Comparison of ENCODE assay signal across 1 cellular context in genomic region chr5:62306494-62307363, GRCh38.
A peak's percentile ranks its signal among the peaks of the same experiment; 100 is the strongest.
TF ChIP-seq lines count a peak whose summit lies in the region.

No MANE protein-coding gene starts in this region.

TF ChIP-seq in HepG2, 621 proteins besides CTCF, POLR2A, EP300 and RAD21 (continued from another document and continues in another):
- TF ChIP-seq, protein P1, sequence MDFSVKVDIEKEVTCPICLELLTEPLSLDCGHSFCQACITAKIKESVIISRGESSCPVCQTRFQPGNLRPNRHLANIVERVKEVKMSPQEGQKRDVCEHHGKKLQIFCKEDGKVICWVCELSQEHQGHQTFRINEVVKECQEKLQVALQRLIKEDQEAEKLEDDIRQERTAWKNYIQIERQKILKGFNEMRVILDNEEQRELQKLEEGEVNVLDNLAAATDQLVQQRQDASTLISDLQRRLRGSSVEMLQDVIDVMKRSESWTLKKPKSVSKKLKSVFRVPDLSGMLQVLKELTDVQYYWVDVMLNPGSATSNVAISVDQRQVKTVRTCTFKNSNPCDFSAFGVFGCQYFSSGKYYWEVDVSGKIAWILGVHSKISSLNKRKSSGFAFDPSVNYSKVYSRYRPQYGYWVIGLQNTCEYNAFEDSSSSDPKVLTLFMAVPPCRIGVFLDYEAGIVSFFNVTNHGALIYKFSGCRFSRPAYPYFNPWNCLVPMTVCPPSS (IDR thresholded peaks at IDR 0.05), result no peak
- TF ChIP-seq ZBTB46 (CRISPR knock-in tag; IDR thresholded peaks at IDR 0.05; ENCODE audit: borderline replicate concordance) (no peak), ATF2 (CRISPR knock-in tag; IDR thresholded peaks at IDR 0.05) (no peak), ZFP1 (CRISPR knock-in tag; IDR thresholded peaks at IDR 0.05) (no peak), ZSCAN30 (CRISPR knock-in tag; IDR thresholded peaks at IDR 0.05) (no peak), SAFB2 (CRISPR knock-in tag; IDR thresholded peaks at IDR 0.05; ENCODE audit: borderline replicate concordance, low read depth) (no peak), TFAP4 (IDR thresholded peaks at IDR 0.05; ENCODE audit: borderline replicate concordance, low read depth) (no peak), ZNF225 (CRISPR knock-in tag; IDR thresholded peaks at IDR 0.05) (no peak), KLF15 (CRISPR knock-in tag; IDR thresholded peaks at IDR 0.05; ENCODE audit: borderline replicate concordance) (no peak), TCF12 (IDR thresholded peaks at IDR 0.05) (no peak), TCF12 (CRISPR knock-in tag; IDR thresholded peaks at IDR 0.05) (no peak), KDM2A (CRISPR knock-in tag; IDR thresholded peaks at IDR 0.05; ENCODE audit: borderline replicate concordance, low read depth) (peak; percentile 12; the same call in 1 of the 2 replicates), NR1H2 (CRISPR knock-in tag; IDR thresholded peaks at IDR 0.05; ENCODE audit: borderline replicate concordance, low read depth) (no peak), ZNF816 (CRISPR knock-in tag; IDR thresholded peaks at IDR 0.05; ENCODE audit: borderline replicate concordance) (peak; percentile 28; the same call in 1 of the 2 replicates), AHR (CRISPR knock-in tag; IDR thresholded peaks at IDR 0.05) (no peak), RBM22 (optimal IDR thresholded peaks at IDR 0.05; ENCODE audit: low read length) (no peak), TARDBP (CRISPR knock-in tag; IDR thresholded peaks at IDR 0.05) (no peak), SETDB1 (CRISPR knock-in tag; IDR thresholded peaks at IDR 0.05; ENCODE audit: borderline replicate concordance) (no peak), CBX1 (IDR thresholded peaks at IDR 0.05; ENCODE audit: low read depth) (no peak), ZNF589 (CRISPR knock-in tag; conservative IDR thresholded peaks at IDR 0.05) (no peak), ZSCAN25 (CRISPR knock-in tag; IDR thresholded peaks at IDR 0.05) (no peak), IRX3 (CRISPR knock-in tag; IDR thresholded peaks at IDR 0.05; ENCODE audit: borderline replicate concordance, low read depth) (no peak), MEF2D (CRISPR knock-in tag; IDR thresholded peaks at IDR 0.05) (no peak), UBTF (CRISPR knock-in tag; IDR thresholded peaks at IDR 0.05) (no peak; the same call in 1 of the 2 replicates), SMAD1 (CRISPR knock-in tag; IDR thresholded peaks at IDR 0.05; ENCODE audit: borderline replicate concordance, low read depth) (0 out of 2 replicates have a peak, but pooled peaks have one; percentile 2), ZNF574 (CRISPR knock-in tag; IDR thresholded peaks at IDR 0.05) (no peak), ZBTB20 (CRISPR knock-in tag; IDR thresholded peaks at IDR 0.05; ENCODE audit: borderline replicate concordance, low read depth) (no peak), ZNF543 (CRISPR knock-in tag; IDR thresholded peaks at IDR 0.05) (0 out of 2 replicates have a peak, but pooled peaks have one; percentile 24), ZBTB1 (CRISPR knock-in tag; IDR thresholded peaks at IDR 0.05; ENCODE audit: borderline replicate concordance) (no peak), EHMT2 (IDR thresholded peaks at IDR 0.05; ENCODE audit: borderline replicate concordance, low read depth, low read length) (0 out of 2 replicates have a peak, but pooled peaks have one; percentile 14), ZNF607 (CRISPR knock-in tag; IDR thresholded peaks at IDR 0.05; ENCODE audit: borderline replicate concordance) (no peak), ZNF280B (CRISPR knock-in tag; IDR thresholded peaks at IDR 0.05; ENCODE audit: borderline replicate concordance) (0 out of 2 replicates have a peak, but pooled peaks have one; percentile 25), THYN1 (CRISPR knock-in tag; IDR thresholded peaks at IDR 0.05; ENCODE audit: borderline replicate concordance, low read depth) (no peak), KLF12 (CRISPR knock-in tag; IDR thresholded peaks at IDR 0.05; ENCODE audit: borderline replicate concordance) (no peak), USF2 (IDR thresholded peaks at IDR 0.05; ENCODE audit: low read depth, low read length) (no peak), USF2 (CRISPR knock-in tag; IDR thresholded peaks at IDR 0.05; ENCODE audit: borderline replicate concordance) (no peak), TBL1XR1 (IDR thresholded peaks at IDR 0.05; ENCODE audit: borderline replicate concordance, low read length, partially characterized antibody) (no peak), TRIM24 (CRISPR knock-in tag; IDR thresholded peaks at IDR 0.05) (no peak), CENPT (CRISPR knock-in tag; IDR thresholded peaks at IDR 0.05; ENCODE audit: low read depth) (no peak), ZFAT (CRISPR knock-in tag; conservative IDR thresholded peaks at IDR 0.05) (no peak)
- TF ChIP-seq, protein P2, sequence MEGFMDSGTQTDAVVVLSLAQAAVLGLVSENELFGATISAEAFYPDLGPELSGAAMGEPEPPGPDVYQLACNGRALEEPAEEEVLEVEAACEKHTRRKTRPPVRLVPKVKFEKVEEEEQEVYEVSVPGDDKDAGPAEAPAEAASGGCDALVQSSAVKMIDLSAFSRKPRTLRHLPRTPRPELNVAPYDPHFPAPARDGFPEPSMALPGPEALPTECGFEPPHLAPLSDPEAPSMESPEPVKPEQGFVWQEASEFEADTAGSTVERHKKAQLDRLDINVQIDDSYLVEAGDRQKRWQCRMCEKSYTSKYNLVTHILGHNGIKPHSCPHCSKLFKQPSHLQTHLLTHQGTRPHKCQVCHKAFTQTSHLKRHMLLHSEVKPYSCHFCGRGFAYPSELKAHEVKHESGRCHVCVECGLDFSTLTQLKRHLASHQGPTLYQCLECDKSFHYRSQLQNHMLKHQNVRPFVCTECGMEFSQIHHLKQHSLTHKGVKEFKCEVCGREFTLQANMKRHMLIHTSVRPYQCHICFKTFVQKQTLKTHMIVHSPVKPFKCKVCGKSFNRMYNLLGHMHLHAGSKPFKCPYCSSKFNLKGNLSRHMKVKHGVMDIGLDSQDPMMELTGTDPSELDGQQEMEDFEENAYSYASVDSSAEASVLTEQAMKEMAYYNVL (CRISPR knock-in tag; IDR thresholded peaks at IDR 0.05; ENCODE audit: borderline replicate concordance), result no peak
- TF ChIP-seq, protein P3, sequence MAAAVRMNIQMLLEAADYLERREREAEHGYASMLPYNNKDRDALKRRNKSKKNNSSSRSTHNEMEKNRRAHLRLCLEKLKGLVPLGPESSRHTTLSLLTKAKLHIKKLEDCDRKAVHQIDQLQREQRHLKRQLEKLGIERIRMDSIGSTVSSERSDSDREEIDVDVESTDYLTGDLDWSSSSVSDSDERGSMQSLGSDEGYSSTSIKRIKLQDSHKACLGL (CRISPR knock-in tag; IDR thresholded peaks at IDR 0.05), result peak; percentile 54; the same call in 1 of the 2 replicates
